ENCODE assay signal across 8 cellular contexts in the genomic region with DNA sequence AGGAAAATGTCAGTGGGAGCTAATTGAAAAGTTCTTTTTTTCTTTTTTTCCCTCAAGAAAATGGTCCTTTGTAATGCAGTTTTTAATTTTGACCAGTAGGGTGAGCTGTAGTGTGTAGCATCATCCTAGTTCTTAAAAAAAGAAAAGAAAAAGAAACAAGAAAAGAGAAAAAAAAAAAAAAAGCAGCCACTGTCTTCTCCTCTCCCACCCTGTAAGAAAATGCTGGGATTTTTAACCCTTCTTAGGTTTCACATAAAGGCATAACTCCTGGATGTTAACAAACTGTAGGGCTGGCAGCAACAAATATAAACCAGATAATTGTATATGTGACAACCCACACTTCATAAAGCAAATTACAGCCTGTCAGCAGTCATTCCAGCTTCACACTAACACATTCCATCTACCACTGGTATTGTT.
DNase-seq lines count a peak whose midpoint lies in the region; ATAC-seq and TF ChIP-seq lines count a peak whose summit lies in the region.

No MANE protein-coding gene starts in this region.

- ATAC-seq in psoas muscle = no peak
- ATAC-seq in GM18502 (IDR thresholded peaks at IDR 0.05; ENCODE audit: poor library complexity, unreplicated experiment) = no peak

- DNase-seq in AG20443 (ENCODE audit: low spot score) (peak; percentile 47), GM19238 (ENCODE audit: insufficient read length, low spot score) (peak; percentile 8), RKO (ENCODE audit: low spot score) (peak; percentile 58), esophagus squamous epithelium (lab: John Stamatoyannopoulos, UW) (no peak), psoas muscle (no peak), HuH-7.5 (ENCODE audit: low spot score) (no peak)
- DNase-seq in stimulated activated CD4-positive, alpha-beta T cell treated with anti-CD3 and anti-CD28 coated beads, Interleukin-1b, Interleukin-23, amount 100 ng/mL, for 48 hours = no peak

- H3K27ac ChIP-seq in esophagus squamous epithelium (no peak overlapping the region), psoas muscle (no peak overlapping the region)

- intact Hi-C loops in esophagus squamous epithelium (cut with DNase I) = no loop called here
- intact Hi-C loops in psoas muscle (cut with DNase I) = loop anchor here in 1 of 2 donors (5.0 to 10.0 kb wide), 2 partner anchors 103 to 265 kb away; a partner anchor contains a TSS

- no peaks in the 10 kb centered on the region for H3K36me3 ChIP-seq in esophagus squamous epithelium
- H3K36me3 ChIP-seq in psoas muscle (ENCODE audit: insufficient read depth in 1 of 2, low read depth in 1 of 2) = no peaks in the 10 kb centered on the region

- TF ChIP-seq CTCF in esophagus squamous epithelium (IDR thresholded peaks at IDR 0.05) (peak; percentile 2 to 72 (median 52)), psoas muscle (IDR thresholded peaks at IDR 0.05) (peak; percentile 56)

- H3K4me1 ChIP-seq in esophagus squamous epithelium = no peaks in the 10 kb centered on the region
- no peaks in the 10 kb centered on the region for H3K4me1 ChIP-seq in psoas muscle

- H3K27me3 ChIP-seq in esophagus squamous epithelium = peaks cover 0 to 79% (median 0%) of the 10 kb centered on the region in 4 donors
- H3K27me3 ChIP-seq in psoas muscle (ENCODE audit: insufficient read depth in 3 of 3, low read length in 2 of 3) = peaks cover 0 to 10% (median 2%) of the 10 kb centered on the region in 3 donors

- TF ChIP-seq POLR2A in esophagus squamous epithelium (IDR thresholded peaks at IDR 0.05) = no peak

- H3K9me3 ChIP-seq in esophagus squamous epithelium (no peaks in the 10 kb centered on the region), psoas muscle (no peaks in the 10 kb centered on the region)

- H3K4me3 ChIP-seq in esophagus squamous epithelium (no peak overlapping the region), psoas muscle (no peak overlapping the region)

Comparison
In these comparisons a context has a peak if more than half of its experiments do, and no peak if none do; other contexts are left out.
1. DNase-seq: peak in AG20443 (single experiment), GM19238 (single experiment) and RKO (single experiment); none in esophagus squamous epithelium (single experiment), psoas muscle (0 of 2), stimulated activated CD4-positive, alpha-beta T cell treated with anti-CD3 and anti-CD28 coated beads, Interleukin-1b, Interleukin-23, amount 100 ng/mL, for 48 hours (single experiment) and HuH-7.5 (single experiment).